ENCODE assay signal across 10 cellular contexts in genomic region chr2:129813404-129813803, GRCh38.
A peak's percentile ranks its signal among the peaks of the same experiment; 100 is the strongest.
DNase-seq lines count a peak whose midpoint lies in the region; TF ChIP-seq lines count a peak whose summit lies in the region.
"Had no signal": no experiment of that assay in that cellular context is flagged by ENCODE, and none has a peak within 500 bp of the region (broad histone marks: within the 10 kb centered on the region; RNA-seq: fewer than 3 reads in every experiment).

No MANE protein-coding gene starts in this region.

- H3K4me1 ChIP-seq in A673 (ENCODE audit: insufficient read depth, low read length, poor library complexity, severe bottlenecking) (no peaks in the 10 kb centered on the region), mammary epithelial cell (ENCODE audit: insufficient read depth, low read length) (no peaks in the 10 kb centered on the region)
- no peaks in the 10 kb centered on the region for H3K4me1 ChIP-seq in effector memory CD4-positive, alpha-beta T cell (ENCODE audit: control insufficient read depth, insufficient read depth, low read length, poor library complexity, severe bottlenecking)

- WGBS in mammary epithelial cell (ENCODE audit: low coverage, missing lambda C conversion rate): 47% methylated on average over 4 of the region's 4 CpGs

- DNase-seq in A673 (ENCODE audit: low spot score) (peak; percentile 25), GM10266 (ENCODE audit: extremely low spot score) (no peak), MV-4-11 (lab: John Stamatoyannopoulos, UW) (peak; percentile 45), mammary epithelial cell (no peak), germinal center (ENCODE audit: low spot score) (no peak), dermis blood vessel endothelial cell (no peak), AG08396 (ENCODE audit: low spot score) (no peak)
- DNase-seq in effector memory CD4-positive, alpha-beta T cell: no peak
- DNase-seq: immature natural killer cell; stimulated activated CD4-positive, alpha-beta T cell treated with anti-CD3 and anti-CD28 coated beads, Interleukin-2, amount 100 ng/mL, for 48 hours had no signal

- H3K4me2 ChIP-seq in mammary epithelial cell (ENCODE audit: insufficient read depth, low read depth, low read length): no peak overlapping the region

- intact Hi-C loops in A673 (cut with micrococcal nuclease; ENCODE audit: unreplicated experiment) (no loop called here), mammary epithelial cell (cut with micrococcal nuclease) (no loop called here)

- no peaks in the 10 kb centered on the region for H3K9me3 ChIP-seq in A673 (ENCODE audit: low read depth, low read length, poor library complexity, severe bottlenecking)
- H3K9me3 ChIP-seq in mammary epithelial cell (replicated peaks; ENCODE audit: insufficient read depth, low read length): peaks cover 4% of the 10 kb centered on the region
- H3K9me3 ChIP-seq in effector memory CD4-positive, alpha-beta T cell (ENCODE audit: control insufficient read depth, low read length): peaks cover 6% of the 10 kb centered on the region

- no peak overlapping the region for H3K9ac ChIP-seq in mammary epithelial cell (ENCODE audit: insufficient read depth, low read length)

- POLR2A ChIA-PET in A673 (lab: Charles Lee; ENCODE audit: low non-redundant PET): no interaction called here

- H3K27me3 ChIP-seq in A673 (replicated peaks; ENCODE audit: insufficient read depth, low read depth, low read length, poor library complexity): peaks cover 18% of the 10 kb centered on the region
- no peaks in the 10 kb centered on the region for H3K27me3 ChIP-seq in mammary epithelial cell (ENCODE audit: insufficient read depth, low read length)
- no peaks in the 10 kb centered on the region for H3K27me3 ChIP-seq in effector memory CD4-positive, alpha-beta T cell (replicated peaks; ENCODE audit: control insufficient read depth, insufficient read depth, low read length, poor library complexity, severe bottlenecking)

- H4K20me1 ChIP-seq in mammary epithelial cell (ENCODE audit: insufficient read depth, low read length): no peaks in the 10 kb centered on the region

- no peaks in the 10 kb centered on the region for H3K36me3 ChIP-seq in A673 (ENCODE audit: insufficient read depth, low read length, poor library complexity, severe bottlenecking)
- H3K36me3 ChIP-seq in mammary epithelial cell (ENCODE audit: insufficient read depth, low read length): no peaks in the 10 kb centered on the region
- H3K36me3 ChIP-seq in effector memory CD4-positive, alpha-beta T cell (ENCODE audit: control insufficient read depth, insufficient read depth, low read length): no peaks in the 10 kb centered on the region

- TF ChIP-seq CTCF in A673 (conservative IDR thresholded peaks at IDR 0.05; ENCODE audit: low read depth, low read length) (peak; percentile 59), GM10266 (IDR thresholded peaks at IDR 0.05; ENCODE audit: control insufficient read depth, insufficient read depth, low read depth, missing control alignments) (peak; percentile 47), mammary epithelial cell (conservative IDR thresholded peaks at IDR 0.05 in 1 of 2, IDR thresholded peaks at IDR 0.05 in 1 of 2; ENCODE audit: extremely low read depth in 1 of 2, insufficient read depth in 1 of 2, low read depth in 1 of 2, low read length in 2 of 2) (peak; percentile 16 to 35)

- no peak overlapping the region for H2AFZ ChIP-seq in mammary epithelial cell (ENCODE audit: low read depth, low read length)

- BruUV-seq in A673 (replicated peaks; lab: Mats Ljungman, UMichigan) (no TSS peak), mammary epithelial cell (replicated peaks; lab: Mats Ljungman, UMichigan) (no TSS peak)

- no peak overlapping the region for H3K4me3 ChIP-seq in A673 (ENCODE audit: low read depth, low read length, poor library complexity, severe bottlenecking)
- H3K4me3 ChIP-seq in mammary epithelial cell (replicated peaks in 1 of 3; ENCODE audit: insufficient read depth in 1 of 3, low read depth in 2 of 3, low read length in 3 of 3): no peak overlapping the region
- H3K4me3 ChIP-seq in effector memory CD4-positive, alpha-beta T cell (ENCODE audit: insufficient read depth, low read depth, low read length, poor library complexity, severe bottlenecking): no peak overlapping the region

- no peaks in the 10 kb centered on the region for H3K79me2 ChIP-seq in mammary epithelial cell (ENCODE audit: insufficient read depth, low read length)

- in situ Hi-C loops in mammary epithelial cell (cut with MboI; ENCODE audit: low sequenced_read_pairs in 2 of 2): no loop called here

- H3K27ac ChIP-seq in A673 (ENCODE audit: low read depth, low read length, poor library complexity, severe bottlenecking) (no peak overlapping the region), mammary epithelial cell (ENCODE audit: insufficient read depth, low read depth, low read length) (no peak overlapping the region)
- H3K27ac ChIP-seq in effector memory CD4-positive, alpha-beta T cell (ENCODE audit: insufficient read depth, low read length, poor library complexity, severe bottlenecking): no peak overlapping the region

- dilution Hi-C loops in mammary epithelial cell (cut with HindIII; ENCODE audit: low sequenced_read_pairs): no loop called here

- CTCF ChIA-PET in A673 (lab: Charles Lee): no interaction called here
- CTCF ChIA-PET in mammary epithelial cell (lab: Charles Lee; ENCODE audit: low non-redundant PET): interaction anchor here (0.7 kb wide), 1 partner anchor 546 kb away, joined by 8 read pairs; no protein-coding TSS in a partner anchor

Comparison
In these comparisons a context has a peak if more than half of its experiments do, and no peak if none do; other contexts are left out.
1. DNase-seq: peak in A673 (single experiment) and MV-4-11 (single experiment); none in GM10266 (single experiment), mammary epithelial cell (single experiment), germinal center (single experiment), dermis blood vessel endothelial cell (single experiment), effector memory CD4-positive, alpha-beta T cell (0 of 3) and AG08396 (single experiment).
2. Peak in every context shown above with its lines, with median percentiles within 50 percentile points of each other: CTCF ChIP-seq.